17 cellular contexts compared by ENCODE assay signal in the genomic region with DNA sequence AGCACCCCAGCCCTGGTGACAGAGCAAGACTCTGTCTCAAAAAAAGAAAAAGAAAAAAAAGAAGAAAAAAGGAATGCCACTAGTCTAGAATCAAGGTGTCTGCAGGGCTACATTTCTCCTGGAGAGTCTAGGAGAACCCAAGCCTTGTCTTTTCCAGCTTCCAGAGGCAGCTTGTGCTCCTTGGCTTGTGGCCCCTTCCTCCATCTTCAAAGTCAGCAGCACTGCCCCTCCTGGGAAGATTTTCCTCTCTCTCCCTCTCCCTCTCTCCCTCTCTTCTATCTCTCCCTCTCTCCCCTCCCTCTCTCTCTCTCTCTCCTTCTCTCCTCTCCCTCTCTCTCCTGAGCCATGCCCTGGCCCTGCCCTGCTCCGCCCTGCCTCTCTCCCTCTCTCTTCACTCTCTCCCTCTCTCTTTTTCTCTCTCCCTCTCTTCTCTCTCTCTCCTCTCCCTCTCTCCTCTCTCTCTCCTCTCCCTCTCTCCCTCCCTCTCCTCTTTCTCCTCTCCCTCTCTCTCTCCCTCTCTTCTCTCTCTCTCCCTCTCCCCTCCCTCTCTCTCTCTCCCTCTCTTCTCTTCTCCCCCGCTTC.
DNase-seq lines count a peak whose midpoint lies in the region; ATAC-seq and TF ChIP-seq lines count a peak whose summit lies in the region.
"Had no signal": no experiment of that assay in that cellular context is flagged by ENCODE, and none has a peak within 500 bp of the region (broad histone marks: within the 10 kb centered on the region; RNA-seq: fewer than 3 reads in every experiment).

No MANE protein-coding gene starts in this region.

- no peaks in the 10 kb centered on the region for H3K36me3 Mint-ChIP-seq in activated naive CD4-positive, alpha-beta T cell treated with anti-CD3 and anti-CD28 coated beads, Interleukin-2, amount 10 ng/mL, durations not matched to agents 7 days and 5 days
- H3K36me3 Mint-ChIP-seq in Calu3 (ENCODE audit: insufficient read depth, unreplicated experiment) = peaks cover 15% of the 10 kb centered on the region

- intact Hi-C loops in Calu3 (cut with micrococcal nuclease; ENCODE audit: unreplicated experiment) = no loop called here
- intact Hi-C loops in ascending aorta (cut with DNase I) = loop anchor here (5.0 to 10.0 kb wide), 3 partner anchors 90 to 902 kb away; partner anchors contain the start of gene MRGPRF
- intact Hi-C loops in gastrocnemius medialis (cut with DNase I; ENCODE audit: low total_unique reads) = loop anchor here (10.0 kb wide), 1 partner anchor 178 kb away; no protein-coding TSS in a partner anchor

- no peaks in the 10 kb centered on the region for H3K9me3 Mint-ChIP-seq in activated naive CD4-positive, alpha-beta T cell treated with anti-CD3 and anti-CD28 coated beads, Interleukin-2, amount 10 ng/mL, durations not matched to agents 7 days and 5 days
- no peaks in the 10 kb centered on the region for H3K9me3 Mint-ChIP-seq in Calu3 (ENCODE audit: low read depth, unreplicated experiment)

- H3K27ac ChIP-seq in ascending aorta (peak overlapping the region; percentile 90 to 98), gastrocnemius medialis (peak overlapping the region; percentile 18 to 65 (median 46)), foreskin keratinocyte (no peak overlapping the region)
- H3K27ac ChIP-seq: BLaER1, SJSA1 had no signal

- H3K4me3 Mint-ChIP-seq in activated naive CD4-positive, alpha-beta T cell treated with anti-CD3 and anti-CD28 coated beads, Interleukin-2, amount 10 ng/mL, durations not matched to agents 7 days and 5 days = no peak overlapping the region
- no peak overlapping the region for H3K4me3 Mint-ChIP-seq in Calu3 (ENCODE audit: low read depth, unreplicated experiment)

- peak overlapping the region; percentile 24 for H3K27ac Mint-ChIP-seq in activated naive CD4-positive, alpha-beta T cell treated with anti-CD3 and anti-CD28 coated beads, Interleukin-2, amount 10 ng/mL, durations not matched to agents 7 days and 5 days
- peak overlapping the region; percentile 21 for H3K27ac Mint-ChIP-seq in Calu3 (ENCODE audit: unreplicated experiment)

- H3K36me3 ChIP-seq in ascending aorta (no peaks in the 10 kb centered on the region), gastrocnemius medialis (no peaks in the 10 kb centered on the region)
- H3K36me3 ChIP-seq: BLaER1, SJSA1 had no signal

- BruUV-seq in Calu3 (replicated peaks; lab: Mats Ljungman, UMichigan) = no TSS peak

- TF ChIP-seq POLR2A in gastrocnemius medialis (IDR thresholded peaks at IDR 0.05) = no peak

- CTCF ChIA-PET in activated naive CD4-positive, alpha-beta T cell treated with anti-CD3 and anti-CD28 coated beads, Interleukin-2, amount 10 ng/mL, durations not matched to agents 7 days and 5 days (lab: Charles Lee) = interaction anchor here (0.9 to 2.1 kb wide), 3 partner anchors 20 to 282 kb away, joined by 3 to 7 read pairs (median 4); no protein-coding TSS in a partner anchor
- CTCF ChIA-PET in Calu3 (lab: Charles Lee) = interaction anchor here (0.6 kb wide), 1 partner anchor 258 kb away, joined by 4 read pairs; no protein-coding TSS in a partner anchor

- TF ChIP-seq CTCF in Calu3 (IDR thresholded peaks at IDR 0.05; ENCODE audit: unreplicated experiment) (no peak), ascending aorta (IDR thresholded peaks at IDR 0.05) (peak in 1 of 3 experiments; percentile 32), gastrocnemius medialis (IDR thresholded peaks at IDR 0.05 in 4 of 5, conservative IDR thresholded peaks at IDR 0.05 in 1 of 5) (no peak), foreskin keratinocyte (conservative IDR thresholded peaks at IDR 0.05) (no peak)

- peaks cover 46% of the 10 kb centered on the region for H3K27me3 Mint-ChIP-seq in activated naive CD4-positive, alpha-beta T cell treated with anti-CD3 and anti-CD28 coated beads, Interleukin-2, amount 10 ng/mL, durations not matched to agents 7 days and 5 days
- H3K27me3 Mint-ChIP-seq in Calu3 (ENCODE audit: unreplicated experiment) = peaks cover 18% of the 10 kb centered on the region

- DNase-seq in activated naive CD4-positive, alpha-beta T cell treated with anti-CD3 and anti-CD28 coated beads, Interleukin-2, amount 10 ng/mL, durations not matched to agents 7 days and 5 days = peak; percentile 16
- DNase-seq in activated naive CD4-positive, alpha-beta T cell treated with Interleukin-2 at 50 U/mL for 16 hours = no peak
- DNase-seq in Calu3 (no peak), ascending aorta (ENCODE audit: low spot score in 2 of 2) (peak in 1 of 2 donors; percentile 59), gastrocnemius medialis (no peak), foreskin keratinocyte (no peak), DMS153 (lab: John Stamatoyannopoulos, UW) (no peak)
- DNase-seq: 8988T, DMS 273 treated with DMSO at 0.1 percent for 48 hours, H7, Kasumi-1, NCI-H1417 treated with DMSO at 0.1 percent for 48 hours, NCI-H2029, NCI-H510A treated with DMSO at 0.1 percent for 48 hours had no signal

- H3K27me3 ChIP-seq in ascending aorta (no peaks in the 10 kb centered on the region), gastrocnemius medialis (peaks cover 0 to 14% (median 0%) of the 10 kb centered on the region in 3 donors), foreskin keratinocyte (no peaks in the 10 kb centered on the region)

- no peaks in the 10 kb centered on the region for H3K4me1 Mint-ChIP-seq in activated naive CD4-positive, alpha-beta T cell treated with anti-CD3 and anti-CD28 coated beads, Interleukin-2, amount 10 ng/mL, durations not matched to agents 7 days and 5 days
- peaks cover 47% of the 10 kb centered on the region for H3K4me1 Mint-ChIP-seq in Calu3 (ENCODE audit: low read depth, unreplicated experiment)

- H3K4me1 ChIP-seq in ascending aorta (peaks cover 25 to 58% of the 10 kb centered on the region in 2 donors), gastrocnemius medialis (peaks cover 11 to 16% of the 10 kb centered on the region in 2 donors), foreskin keratinocyte (peaks cover 17% of the 10 kb centered on the region)

- H3K4me3 ChIP-seq in ascending aorta = no peak overlapping the region
- no peak overlapping the region for H3K4me3 ChIP-seq in gastrocnemius medialis
- H3K4me3 ChIP-seq: BLaER1, SJSA1 had no signal

- ATAC-seq in gastrocnemius medialis = no peak
- no peak for ATAC-seq in foreskin keratinocyte
- no peak for ATAC-seq in GM18520 (IDR thresholded peaks at IDR 0.05; ENCODE audit: unreplicated experiment)

- in situ Hi-C loops in gastrocnemius medialis (cut with MboI; ENCODE audit: low sequenced_read_pairs in 4 of 4) = loop anchor here in 2 of 4 donors (5.0 kb wide), 1 partner anchor 280 kb away; no protein-coding TSS in a partner anchor

- no peaks in the 10 kb centered on the region for H3K9me3 ChIP-seq in ascending aorta
- no peaks in the 10 kb centered on the region for H3K9me3 ChIP-seq in gastrocnemius medialis
